In the genomic region with DNA sequence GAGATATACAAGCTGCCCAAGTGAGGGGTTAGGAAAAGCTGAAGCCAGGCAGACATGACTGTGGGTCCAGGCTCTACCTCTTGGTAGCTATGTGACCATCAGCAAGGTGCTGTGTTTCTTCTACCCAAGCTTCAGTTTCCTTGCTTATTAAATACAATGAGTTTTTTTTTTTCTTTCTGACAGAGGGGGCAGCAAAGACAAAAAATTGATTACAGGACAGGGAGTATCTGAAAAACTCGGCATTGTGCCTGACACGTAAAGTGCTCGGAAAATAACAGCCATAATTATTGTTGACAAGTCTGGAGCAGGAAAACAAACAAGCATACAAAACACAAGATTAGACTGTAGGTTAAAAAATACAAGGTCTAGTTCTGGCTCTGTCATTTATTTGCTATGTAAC, we compare ENCODE assay signal across 8 cellular contexts. TPM values are rescaled to one million over a fixed set of nuclear protein-coding genes. Genes with fewer than 3 reads are reported as not detected.
"Had no signal": no experiment of that assay in that cellular context is flagged by ENCODE, and none has a peak within 500 bp of the region (broad histone marks: within the 10 kb centered on the region; RNA-seq: fewer than 3 reads in every experiment).

No MANE protein-coding gene starts in this region.

RNA-seq across cellular contexts. Expression of a gene that starts 23.3 kb away (rescaled TPM):
- total RNA-seq: epithelial cell of proximal tubule; left ventricle myocardium superior; mesothelial cell of epicardium; natural killer cell treated with Interleukin-12 subunit alpha and Interleukin-12 subunit beta and Interleukin-15 and Interleukin-18, amount 100 ng/mL, for 72 hours; neural crest cell; right atrium auricular region; smooth muscle cell had no signal
- polyA plus RNA-seq: fibroblast of lung, smooth muscle cell had no signal
